ENCODE assay signal across 30 cellular contexts in genomic region chr2:69689969-69690368, GRCh38.
"Had no signal": no experiment of that assay in that cellular context is flagged by ENCODE, and none has a peak within 500 bp of the region (broad histone marks: within the 10 kb centered on the region; RNA-seq: fewer than 3 reads in every experiment).

No MANE protein-coding gene starts in this region.

- H3K36me3 ChIP-seq: adrenal gland, breast epithelium had no signal

- H3K9me3 Mint-ChIP-seq: activated naive CD4-positive, alpha-beta T cell treated with anti-CD3 and anti-CD28 coated beads for 36 hours; activated naive CD8-positive, alpha-beta T cell treated with anti-CD3 and anti-CD28 coated beads, Interleukin-2, amount 10 ng/mL, durations not matched to agents 7 days and 5 days; activated T-cell treated with anti-CD3 and anti-CD28 coated beads, Interleukin-2, amount 50 U/mL, for 4 hours; T-helper 1 cell treated with Interleukin-12 subunit alpha and Interleukin-12 subunit beta and Interleukin-4 antibody, amounts not matched to agents 30 μg/mL and 1 μg/mL, for 36 hours; WTC11 had no signal

- H3K4me1 ChIP-seq: breast epithelium had no signal

- H3K27me3 Mint-ChIP-seq: activated naive CD8-positive, alpha-beta T cell treated with anti-CD3 and anti-CD28 coated beads, Interleukin-2, amount 10 ng/mL, durations not matched to agents 7 days and 5 days had no signal

- H3K4me1 Mint-ChIP-seq: WTC11 had no signal

- ATAC-seq: activated T-cell treated with anti-CD3 and anti-CD28 coated beads, Interleukin-2, amount 50 U/mL, for 4 hours; Panc1; Right ventricle myocardium inferior; WTC11 had no signal

- H3K27ac Mint-ChIP-seq: activated naive CD4-positive, alpha-beta T cell treated with anti-CD3 and anti-CD28 coated beads for 36 hours; T-helper 1 cell treated with Interleukin-12 subunit alpha and Interleukin-12 subunit beta and Interleukin-4 antibody, amounts not matched to agents 30 μg/mL and 1 μg/mL, for 36 hours; WTC11 had no signal

- H3K9me3 ChIP-seq: adrenal gland, breast epithelium had no signal

- H3K27ac ChIP-seq: adrenal gland, breast epithelium, SK-N-MC had no signal

- H3K4me3 ChIP-seq: adrenal gland, breast epithelium, SK-N-MC had no signal

- DNase-seq: activated CD4-positive, alpha-beta T cell treated with anti-CD3 and anti-CD28 coated beads for 48 hours; activated CD4-positive, alpha-beta T cell treated with anti-CD3 and anti-CD28 coated beads, Interleukin-2, amount 50 U/mL, for 4 hours; activated CD4-positive, CD25-positive, alpha-beta regulatory T cell treated with anti-CD3 and anti-CD28 coated beads, Interleukin-2, amount 50 U/mL, for 72 hours; activated CD8-positive, alpha-beta memory T cell treated with anti-CD3 and anti-CD28 coated beads for 24 hours; activated gamma-delta T cell; activated naive CD4-positive, alpha-beta T cell treated with anti-CD3 and anti-CD28 coated beads for 36 hours; activated naive CD8-positive, alpha-beta T cell treated with anti-CD3 and anti-CD28 coated beads, Interleukin-2, amount 10 ng/mL, durations not matched to agents 7 days and 5 days; activated T-cell treated with anti-CD3 and anti-CD28 coated beads, Interleukin-2, amount 50 U/mL, for 4 hours; adrenal gland; aorta; caudate nucleus; Karpas-422; MM.1S; NCI-H1105; NCI-H1436; NCI-H1694 treated with DMSO at 0.1 percent for 48 hours; NCI-H2029 treated with DMSO at 0.1 percent for 48 hours; NCI-H510A treated with DMSO at 0.1 percent for 48 hours; NCI-H69; NK-92 treated with Interleukin-12 subunit alpha and Interleukin-12 subunit beta, amount 100 ng/mL, for 24 hours; OCI-M1; RPMI8226; SW 1271; T-helper 9 cell had no signal

- H3K4me3 Mint-ChIP-seq: T-helper 1 cell treated with Interleukin-12 subunit alpha and Interleukin-12 subunit beta and Interleukin-4 antibody, amounts not matched to agents 30 μg/mL and 1 μg/mL, for 36 hours; WTC11 had no signal

- H3K36me3 Mint-ChIP-seq: WTC11 had no signal

- H3K27me3 ChIP-seq: adrenal gland, breast epithelium had no signal
